ENCODE assay signal across 16 cellular contexts in genomic region chr19:40249201-40249600, GRCh38. TPM values are rescaled to one million over a fixed set of nuclear protein-coding genes. Genes with fewer than 3 reads are reported as not detected.
DNase-seq lines count a peak whose midpoint lies in the region; ATAC-seq lines count a peak whose summit lies in the region.
"Had no signal": no experiment of that assay in that cellular context is flagged by ENCODE, and none has a peak within 500 bp of the region (broad histone marks: within the 10 kb centered on the region; RNA-seq: fewer than 3 reads in every experiment).

No MANE protein-coding gene starts in this region.

- H3K27ac Mint-ChIP-seq in central memory CD8-positive, alpha-beta T cell (ENCODE audit: low read depth) = peak overlapping the region; percentile 74
- H3K27ac Mint-ChIP-seq in naive thymus-derived CD8-positive, alpha-beta T cell = peak overlapping the region in 6 of 10 donors; percentile 9 to 82 (median 22)
- H3K27ac Mint-ChIP-seq in stimulated activated naive B cell treated with anti-CD40 and anti-IgM and Interleukin-4, amounts not matched to agents 10 μg/mL and 1 μg/mL and 100 μg/mL, for 72 hours = no peak overlapping the region
- H3K27ac Mint-ChIP-seq: HFFc6 had no signal

- H3K36me3 Mint-ChIP-seq in central memory CD8-positive, alpha-beta T cell (ENCODE audit: insufficient read depth) = peaks cover 21% of the 10 kb centered on the region
- peaks cover 0 to 65% (median 11%) of the 10 kb centered on the region in 3 donors for H3K36me3 Mint-ChIP-seq in naive thymus-derived CD8-positive, alpha-beta T cell
- H3K36me3 Mint-ChIP-seq in stimulated activated naive B cell treated with anti-CD40 and anti-IgM and Interleukin-4, amounts not matched to agents 10 μg/mL and 1 μg/mL and 100 μg/mL, for 72 hours = peaks cover 34 to 58% of the 10 kb centered on the region in 2 donors
- H3K36me3 Mint-ChIP-seq in activated T-cell treated with anti-CD3 and anti-CD28 coated beads, Interleukin-2, amount 50 U/mL, for 4 hours (ENCODE audit: insufficient read depth) = peaks cover 20% of the 10 kb centered on the region

- ATAC-seq in Right ventricle myocardium superior (ENCODE audit: poor library complexity) (no peak), left cardiac atrium (no peak), HG03280 (IDR thresholded peaks at IDR 0.05; ENCODE audit: unreplicated experiment) (no peak)
- ATAC-seq in central memory CD8-positive, alpha-beta T cell (replicated peaks; ENCODE audit: extremely low read depth, poor library complexity, severe bottlenecking) = no peak
- peak; percentile 35 for ATAC-seq in naive thymus-derived CD8-positive, alpha-beta T cell
- no peak for ATAC-seq in stimulated activated naive B cell treated with anti-CD40 and anti-IgM and Interleukin-4, amounts not matched to agents 10 μg/mL and 1 μg/mL and 100 μg/mL, for 72 hours (replicated peaks)
- no peak for ATAC-seq in activated T-cell treated with anti-CD3 and anti-CD28 coated beads, Interleukin-2, amount 50 U/mL, for 4 hours

- intact Hi-C loops in Right ventricle myocardium superior (cut with DNase I) = no loop called here
- intact Hi-C loops in left cardiac atrium (cut with DNase I) = no loop called here

- no peaks in the 10 kb centered on the region for H3K9me3 Mint-ChIP-seq in central memory CD8-positive, alpha-beta T cell
- H3K9me3 Mint-ChIP-seq in naive thymus-derived CD8-positive, alpha-beta T cell = no peaks in the 10 kb centered on the region
- H3K9me3 Mint-ChIP-seq in stimulated activated naive B cell treated with anti-CD40 and anti-IgM and Interleukin-4, amounts not matched to agents 10 μg/mL and 1 μg/mL and 100 μg/mL, for 72 hours = no peaks in the 10 kb centered on the region
- H3K9me3 Mint-ChIP-seq in activated T-cell treated with anti-CD3 and anti-CD28 coated beads, Interleukin-2, amount 50 U/mL, for 4 hours = no peaks in the 10 kb centered on the region
- H3K9me3 Mint-ChIP-seq: HFFc6 had no signal

- no peaks in the 10 kb centered on the region for H3K27me3 Mint-ChIP-seq in central memory CD8-positive, alpha-beta T cell
- H3K27me3 Mint-ChIP-seq in naive thymus-derived CD8-positive, alpha-beta T cell = no peaks in the 10 kb centered on the region
- H3K27me3 Mint-ChIP-seq in stimulated activated naive B cell treated with anti-CD40 and anti-IgM and Interleukin-4, amounts not matched to agents 10 μg/mL and 1 μg/mL and 100 μg/mL, for 72 hours = no peaks in the 10 kb centered on the region
- no peaks in the 10 kb centered on the region for H3K27me3 Mint-ChIP-seq in activated T-cell treated with anti-CD3 and anti-CD28 coated beads, Interleukin-2, amount 50 U/mL, for 4 hours (ENCODE audit: low read depth)

- POLR2A ChIA-PET in naive thymus-derived CD8-positive, alpha-beta T cell (lab: Charles Lee) = no interaction called here

- DNase-seq in Right ventricle myocardium superior (peak; percentile 17), left cardiac atrium (no peak), HPDE6-E6E7 (ENCODE audit: extremely low spot score) (no peak)
- DNase-seq in central memory CD8-positive, alpha-beta T cell (ENCODE audit: low spot score in 2 of 2) = no peak
- no peak for DNase-seq in naive thymus-derived CD8-positive, alpha-beta T cell
- no peak for DNase-seq in stimulated activated naive B cell treated with anti-CD40 and anti-IgM and Interleukin-4, amounts not matched to agents 10 μg/mL and 1 μg/mL and 100 μg/mL, for 72 hours
- no peak for DNase-seq in activated T-cell treated with anti-CD3 and anti-CD28 coated beads, Interleukin-2, amount 50 U/mL, for 4 hours
- DNase-seq: DMS79 treated with DMSO at 0.1 percent for 48 hours, HFFc6, Karpas-422, MM.1S, NCI-H1092 treated with DMSO at 0.1 percent for 48 hours, NCI-H2227 treated with DMSO at 0.1 percent for 48 hours, NCI-H524 had no signal

- peaks cover 45% of the 10 kb centered on the region for H3K4me1 Mint-ChIP-seq in central memory CD8-positive, alpha-beta T cell
- peaks cover 24 to 64% (median 38%) of the 10 kb centered on the region in 4 donors for H3K4me1 Mint-ChIP-seq in naive thymus-derived CD8-positive, alpha-beta T cell
- H3K4me1 Mint-ChIP-seq in stimulated activated naive B cell treated with anti-CD40 and anti-IgM and Interleukin-4, amounts not matched to agents 10 μg/mL and 1 μg/mL and 100 μg/mL, for 72 hours = peaks cover 12 to 16% of the 10 kb centered on the region in 2 donors
- peaks cover 15% of the 10 kb centered on the region for H3K4me1 Mint-ChIP-seq in activated T-cell treated with anti-CD3 and anti-CD28 coated beads, Interleukin-2, amount 50 U/mL, for 4 hours (ENCODE audit: low read depth)

- no peak overlapping the region for H3K4me3 Mint-ChIP-seq in central memory CD8-positive, alpha-beta T cell
- H3K4me3 Mint-ChIP-seq in naive thymus-derived CD8-positive, alpha-beta T cell = no peak overlapping the region
- no peak overlapping the region for H3K4me3 Mint-ChIP-seq in stimulated activated naive B cell treated with anti-CD40 and anti-IgM and Interleukin-4, amounts not matched to agents 10 μg/mL and 1 μg/mL and 100 μg/mL, for 72 hours
- no peak overlapping the region for H3K4me3 Mint-ChIP-seq in activated T-cell treated with anti-CD3 and anti-CD28 coated beads, Interleukin-2, amount 50 U/mL, for 4 hours
- H3K4me3 Mint-ChIP-seq: HFFc6 had no signal

RNA-seq across cellular contexts. Expression of gene CCNP, which starts 22.7 kb away (rescaled TPM):
- total RNA-seq in Right ventricle myocardium superior = not detected
- total RNA-seq in left cardiac atrium = under 1 TPM; 0.15 to 0.31 TPM
- 1 to 10 TPM; 2.3 to 2.6 TPM for total RNA-seq in naive thymus-derived CD8-positive, alpha-beta T cell
- under 1 TPM in 1 of 3 donors, not detected in 2; 0.14 TPM for polyA plus RNA-seq in naive thymus-derived CD8-positive, alpha-beta T cell
- under 1 TPM in 2 of 3 donors, not detected in 1; 0.32 to 0.43 TPM for total RNA-seq in activated T-cell treated with anti-CD3 and anti-CD28 coated beads, Interleukin-2, amount 50 U/mL, for 4 hours
- total RNA-seq: H4 had no signal

RNA-seq across cellular contexts. Expression of gene TTC9B, which starts 31.0 kb away (rescaled TPM):
- total RNA-seq in Right ventricle myocardium superior (not detected), left cardiac atrium (not detected)
- total RNA-seq in naive thymus-derived CD8-positive, alpha-beta T cell = not detected
- not detected for polyA plus RNA-seq in naive thymus-derived CD8-positive, alpha-beta T cell
- total RNA-seq in activated T-cell treated with anti-CD3 and anti-CD28 coated beads, Interleukin-2, amount 50 U/mL, for 4 hours = not detected
- total RNA-seq: H4, HFFc6 had no signal

RNA-seq across cellular contexts. Expression of gene AKT2, which starts 35.9 kb away (rescaled TPM):
- total RNA-seq in Right ventricle myocardium superior = 126 TPM
- 100 to 1,000 TPM; 110 to 119 TPM for total RNA-seq in left cardiac atrium
- 100 to 1,000 TPM; 202 to 210 TPM for total RNA-seq in naive thymus-derived CD8-positive, alpha-beta T cell
- 10 to 100 TPM; 21.5 to 26.9 (median 22.9) TPM for polyA plus RNA-seq in naive thymus-derived CD8-positive, alpha-beta T cell
- 100 to 1,000 TPM; 147 to 158 (median 151) TPM for total RNA-seq in activated T-cell treated with anti-CD3 and anti-CD28 coated beads, Interleukin-2, amount 50 U/mL, for 4 hours

RNA-seq across cellular contexts. Expression of gene MAP3K10, which starts 58.0 kb away (rescaled TPM):
- total RNA-seq in Right ventricle myocardium superior (18.1 TPM), left cardiac atrium (10 to 100 TPM; 17.3 to 19.9 TPM)
- 10 to 100 TPM; 35.4 to 35.6 TPM for total RNA-seq in naive thymus-derived CD8-positive, alpha-beta T cell
- under 1 TPM; 0.15 to 0.58 (median 0.35) TPM for polyA plus RNA-seq in naive thymus-derived CD8-positive, alpha-beta T cell
- total RNA-seq in activated T-cell treated with anti-CD3 and anti-CD28 coated beads, Interleukin-2, amount 50 U/mL, for 4 hours = 10 to 100 TPM; 15.8 to 18.8 (median 16.4) TPM

Comparison
In these comparisons a context has a peak if more than half of its experiments do, and no peak if none do; other contexts are left out.
1. ATAC-seq: peak in naive thymus-derived CD8-positive, alpha-beta T cell (2 of 2); none in Right ventricle myocardium superior (single experiment), left cardiac atrium (0 of 2), central memory CD8-positive, alpha-beta T cell (single experiment), HG03280 (single experiment), stimulated activated naive B cell treated with anti-CD40 and anti-IgM and Interleukin-4, amounts not matched to agents 10 μg/mL and 1 μg/mL and 100 μg/mL, for 72 hours (0 of 2) and activated T-cell treated with anti-CD3 and anti-CD28 coated beads, Interleukin-2, amount 50 U/mL, for 4 hours (0 of 2).